1 cellular context compared by ENCODE assay signal in genomic region chr7:154302380-154302779, GRCh38.
TF ChIP-seq lines count a peak whose summit lies in the region.

No MANE protein-coding gene starts in this region.

TF ChIP-seq in HepG2, 621 proteins besides CTCF, POLR2A, EP300 and RAD21 (continued from another document and continues in another):
- TF ChIP-seq YEATS4 (CRISPR knock-in tag; IDR thresholded peaks at IDR 0.05; ENCODE audit: borderline replicate concordance) (no peak), ZNF816 (CRISPR knock-in tag; IDR thresholded peaks at IDR 0.05; ENCODE audit: borderline replicate concordance) (no peak), PCBP1 (IDR thresholded peaks at IDR 0.05; ENCODE audit: borderline replicate concordance, low read depth, low read length) (no peak), PBX3 (CRISPR knock-in tag; IDR thresholded peaks at IDR 0.05; ENCODE audit: borderline replicate concordance) (no peak), AHR (CRISPR knock-in tag; IDR thresholded peaks at IDR 0.05) (no peak), GRHL1 (CRISPR knock-in tag; conservative IDR thresholded peaks at IDR 0.05) (no peak), FIP1L1 (IDR thresholded peaks at IDR 0.05; ENCODE audit: borderline replicate concordance, insufficient read depth, low read depth, low read length) (no peak), PATZ1 (CRISPR knock-in tag; IDR thresholded peaks at IDR 0.05) (peak; percentile 86), PHF21A (CRISPR knock-in tag; IDR thresholded peaks at IDR 0.05) (peak; percentile 19; the same call in 1 of the 2 replicates), ZNF629 (CRISPR knock-in tag; conservative IDR thresholded peaks at IDR 0.05) (no peak), SIX1 (CRISPR knock-in tag; IDR thresholded peaks at IDR 0.05; ENCODE audit: borderline replicate concordance) (peak; percentile 100), ZNF639 (CRISPR knock-in tag; conservative IDR thresholded peaks at IDR 0.05) (no peak), NFE2L2 (IDR thresholded peaks at IDR 0.05; ENCODE audit: low read length) (no peak), MYPOP (CRISPR knock-in tag; IDR thresholded peaks at IDR 0.05) (no peak), KAT7 (CRISPR knock-in tag; IDR thresholded peaks at IDR 0.05; ENCODE audit: borderline replicate concordance) (no peak), ZFP36L2 (CRISPR knock-in tag; IDR thresholded peaks at IDR 0.05) (no peak), ZNF672 (CRISPR knock-in tag; IDR thresholded peaks at IDR 0.05) (no peak), TARDBP (CRISPR knock-in tag; IDR thresholded peaks at IDR 0.05) (no peak), ATF1 (CRISPR knock-in tag; IDR thresholded peaks at IDR 0.05) (no peak), HOXA7 (CRISPR knock-in tag; IDR thresholded peaks at IDR 0.05) (no peak), TBX3 (IDR thresholded peaks at IDR 0.05; ENCODE audit: borderline replicate concordance) (peak; percentile 90), ZNF609 (CRISPR knock-in tag; IDR thresholded peaks at IDR 0.05; ENCODE audit: borderline replicate concordance) (peak; percentile 55; the same call in 1 of the 2 replicates), ZNF577 (CRISPR knock-in tag; IDR thresholded peaks at IDR 0.05; ENCODE audit: borderline replicate concordance, low read depth) (no peak)
- TF ChIP-seq, protein P1, sequence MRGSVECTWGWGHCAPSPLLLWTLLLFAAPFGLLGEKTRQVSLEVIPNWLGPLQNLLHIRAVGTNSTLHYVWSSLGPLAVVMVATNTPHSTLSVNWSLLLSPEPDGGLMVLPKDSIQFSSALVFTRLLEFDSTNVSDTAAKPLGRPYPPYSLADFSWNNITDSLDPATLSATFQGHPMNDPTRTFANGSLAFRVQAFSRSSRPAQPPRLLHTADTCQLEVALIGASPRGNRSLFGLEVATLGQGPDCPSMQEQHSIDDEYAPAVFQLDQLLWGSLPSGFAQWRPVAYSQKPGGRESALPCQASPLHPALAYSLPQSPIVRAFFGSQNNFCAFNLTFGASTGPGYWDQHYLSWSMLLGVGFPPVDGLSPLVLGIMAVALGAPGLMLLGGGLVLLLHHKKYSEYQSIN (CRISPR knock-in tag; IDR thresholded peaks at IDR 0.05; ENCODE audit: borderline replicate concordance): no peak
- TF ChIP-seq, protein P2, sequence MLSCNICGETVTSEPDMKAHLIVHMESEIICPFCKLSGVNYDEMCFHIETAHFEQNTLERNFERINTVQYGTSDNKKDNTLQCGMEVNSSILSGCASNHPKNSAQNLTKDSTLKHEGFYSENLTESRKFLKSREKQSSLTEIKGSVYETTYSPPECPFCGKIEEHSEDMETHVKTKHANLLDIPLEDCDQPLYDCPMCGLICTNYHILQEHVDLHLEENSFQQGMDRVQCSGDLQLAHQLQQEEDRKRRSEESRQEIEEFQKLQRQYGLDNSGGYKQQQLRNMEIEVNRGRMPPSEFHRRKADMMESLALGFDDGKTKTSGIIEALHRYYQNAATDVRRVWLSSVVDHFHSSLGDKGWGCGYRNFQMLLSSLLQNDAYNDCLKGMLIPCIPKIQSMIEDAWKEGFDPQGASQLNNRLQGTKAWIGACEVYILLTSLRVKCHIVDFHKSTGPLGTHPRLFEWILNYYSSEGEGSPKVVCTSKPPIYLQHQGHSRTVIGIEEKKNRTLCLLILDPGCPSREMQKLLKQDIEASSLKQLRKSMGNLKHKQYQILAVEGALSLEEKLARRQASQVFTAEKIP (CRISPR knock-in tag; IDR thresholded peaks at IDR 0.05; ENCODE audit: borderline replicate concordance): no peak
- TF ChIP-seq, protein P3, sequence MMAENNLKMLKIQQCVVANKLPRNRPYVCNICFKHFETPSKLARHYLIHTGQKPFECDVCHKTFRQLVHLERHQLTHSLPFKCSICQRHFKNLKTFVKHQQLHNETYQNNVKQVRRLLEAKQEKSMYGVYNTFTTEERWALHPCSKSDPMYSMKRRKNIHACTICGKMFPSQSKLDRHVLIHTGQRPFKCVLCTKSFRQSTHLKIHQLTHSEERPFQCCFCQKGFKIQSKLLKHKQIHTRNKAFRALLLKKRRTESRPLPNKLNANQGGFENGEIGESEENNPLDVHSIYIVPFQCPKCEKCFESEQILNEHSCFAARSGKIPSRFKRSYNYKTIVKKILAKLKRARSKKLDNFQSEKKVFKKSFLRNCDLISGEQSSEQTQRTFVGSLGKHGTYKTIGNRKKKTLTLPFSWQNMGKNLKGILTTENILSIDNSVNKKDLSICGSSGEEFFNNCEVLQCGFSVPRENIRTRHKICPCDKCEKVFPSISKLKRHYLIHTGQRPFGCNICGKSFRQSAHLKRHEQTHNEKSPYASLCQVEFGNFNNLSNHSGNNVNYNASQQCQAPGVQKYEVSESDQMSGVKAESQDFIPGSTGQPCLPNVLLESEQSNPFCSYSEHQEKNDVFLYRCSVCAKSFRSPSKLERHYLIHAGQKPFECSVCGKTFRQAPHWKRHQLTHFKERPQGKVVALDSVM (CRISPR knock-in tag; IDR thresholded peaks at IDR 0.05): no peak
- TF ChIP-seq, protein P4, sequence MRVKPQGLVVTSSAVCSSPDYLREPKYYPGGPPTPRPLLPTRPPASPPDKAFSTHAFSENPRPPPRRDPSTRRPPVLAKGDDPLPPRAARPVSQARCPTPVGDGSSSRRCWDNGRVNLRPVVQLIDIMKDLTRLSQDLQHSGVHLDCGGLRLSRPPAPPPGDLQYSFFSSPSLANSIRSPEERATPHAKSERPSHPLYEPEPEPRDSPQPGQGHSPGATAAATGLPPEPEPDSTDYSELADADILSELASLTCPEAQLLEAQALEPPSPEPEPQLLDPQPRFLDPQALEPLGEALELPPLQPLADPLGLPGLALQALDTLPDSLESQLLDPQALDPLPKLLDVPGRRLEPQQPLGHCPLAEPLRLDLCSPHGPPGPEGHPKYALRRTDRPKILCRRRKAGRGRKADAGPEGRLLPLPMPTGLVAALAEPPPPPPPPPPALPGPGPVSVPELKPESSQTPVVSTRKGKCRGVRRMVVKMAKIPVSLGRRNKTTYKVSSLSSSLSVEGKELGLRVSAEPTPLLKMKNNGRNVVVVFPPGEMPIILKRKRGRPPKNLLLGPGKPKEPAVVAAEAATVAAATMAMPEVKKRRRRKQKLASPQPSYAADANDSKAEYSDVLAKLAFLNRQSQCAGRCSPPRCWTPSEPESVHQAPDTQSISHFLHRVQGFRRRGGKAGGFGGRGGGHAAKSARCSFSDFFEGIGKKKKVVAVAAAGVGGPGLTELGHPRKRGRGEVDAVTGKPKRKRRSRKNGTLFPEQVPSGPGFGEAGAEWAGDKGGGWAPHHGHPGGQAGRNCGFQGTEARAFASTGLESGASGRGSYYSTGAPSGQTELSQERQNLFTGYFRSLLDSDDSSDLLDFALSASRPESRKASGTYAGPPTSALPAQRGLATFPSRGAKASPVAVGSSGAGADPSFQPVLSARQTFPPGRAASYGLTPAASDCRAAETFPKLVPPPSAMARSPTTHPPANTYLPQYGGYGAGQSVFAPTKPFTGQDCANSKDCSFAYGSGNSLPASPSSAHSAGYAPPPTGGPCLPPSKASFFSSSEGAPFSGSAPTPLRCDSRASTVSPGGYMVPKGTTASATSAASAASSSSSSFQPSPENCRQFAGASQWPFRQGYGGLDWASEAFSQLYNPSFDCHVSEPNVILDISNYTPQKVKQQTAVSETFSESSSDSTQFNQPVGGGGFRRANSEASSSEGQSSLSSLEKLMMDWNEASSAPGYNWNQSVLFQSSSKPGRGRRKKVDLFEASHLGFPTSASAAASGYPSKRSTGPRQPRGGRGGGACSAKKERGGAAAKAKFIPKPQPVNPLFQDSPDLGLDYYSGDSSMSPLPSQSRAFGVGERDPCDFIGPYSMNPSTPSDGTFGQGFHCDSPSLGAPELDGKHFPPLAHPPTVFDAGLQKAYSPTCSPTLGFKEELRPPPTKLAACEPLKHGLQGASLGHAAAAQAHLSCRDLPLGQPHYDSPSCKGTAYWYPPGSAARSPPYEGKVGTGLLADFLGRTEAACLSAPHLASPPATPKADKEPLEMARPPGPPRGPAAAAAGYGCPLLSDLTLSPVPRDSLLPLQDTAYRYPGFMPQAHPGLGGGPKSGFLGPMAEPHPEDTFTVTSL (CRISPR knock-in tag; IDR thresholded peaks at IDR 0.05; ENCODE audit: borderline replicate concordance): 0 out of 2 replicates have a peak, but pooled peaks have one; percentile 42
- TF ChIP-seq, protein P5, sequence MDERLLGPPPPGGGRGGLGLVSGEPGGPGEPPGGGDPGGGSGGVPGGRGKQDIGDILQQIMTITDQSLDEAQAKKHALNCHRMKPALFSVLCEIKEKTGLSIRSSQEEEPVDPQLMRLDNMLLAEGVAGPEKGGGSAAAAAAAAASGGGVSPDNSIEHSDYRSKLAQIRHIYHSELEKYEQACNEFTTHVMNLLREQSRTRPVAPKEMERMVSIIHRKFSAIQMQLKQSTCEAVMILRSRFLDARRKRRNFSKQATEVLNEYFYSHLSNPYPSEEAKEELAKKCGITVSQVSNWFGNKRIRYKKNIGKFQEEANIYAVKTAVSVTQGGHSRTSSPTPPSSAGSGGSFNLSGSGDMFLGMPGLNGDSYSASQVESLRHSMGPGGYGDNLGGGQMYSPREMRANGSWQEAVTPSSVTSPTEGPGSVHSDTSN (CRISPR knock-in tag; IDR thresholded peaks at IDR 0.05): no peak
